Comparison of ENCODE assay signal across 1 cellular context in the genomic region with DNA sequence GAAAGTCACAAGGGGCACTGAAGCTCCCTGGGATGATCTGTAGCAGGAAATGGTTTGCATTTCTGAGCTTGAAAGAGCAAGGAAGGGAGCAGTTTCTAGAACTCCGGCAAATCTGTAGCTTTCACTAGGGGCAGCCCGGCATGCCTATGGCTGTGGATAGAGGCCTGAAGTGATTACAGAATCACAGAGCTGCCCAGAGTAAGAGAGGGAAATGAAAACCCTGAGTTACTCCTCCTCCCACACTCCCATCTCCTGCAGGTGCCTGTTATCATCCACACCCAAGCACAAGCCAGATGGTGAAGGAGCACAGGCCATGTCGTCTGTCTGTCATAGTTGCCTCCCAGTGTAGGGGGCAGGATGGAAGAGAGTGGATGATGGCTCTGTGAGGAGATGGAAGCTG.
TF ChIP-seq lines count a peak whose summit lies in the region.

No MANE protein-coding gene starts in this region.

TF ChIP-seq in SK-N-SH, 30 proteins besides CTCF, POLR2A, EP300 and RAD21:
- TF ChIP-seq, protein P1, sequence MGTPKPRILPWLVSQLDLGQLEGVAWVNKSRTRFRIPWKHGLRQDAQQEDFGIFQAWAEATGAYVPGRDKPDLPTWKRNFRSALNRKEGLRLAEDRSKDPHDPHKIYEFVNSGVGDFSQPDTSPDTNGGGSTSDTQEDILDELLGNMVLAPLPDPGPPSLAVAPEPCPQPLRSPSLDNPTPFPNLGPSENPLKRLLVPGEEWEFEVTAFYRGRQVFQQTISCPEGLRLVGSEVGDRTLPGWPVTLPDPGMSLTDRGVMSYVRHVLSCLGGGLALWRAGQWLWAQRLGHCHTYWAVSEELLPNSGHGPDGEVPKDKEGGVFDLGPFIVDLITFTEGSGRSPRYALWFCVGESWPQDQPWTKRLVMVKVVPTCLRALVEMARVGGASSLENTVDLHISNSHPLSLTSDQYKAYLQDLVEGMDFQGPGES (IDR thresholded peaks at IDR 0.05; ENCODE audit: low read depth, low read length): no peak
- no peak for TF ChIP-seq MXI1 (IDR thresholded peaks at IDR 0.05; ENCODE audit: low read depth, low read length)
- no peak for TF ChIP-seq YY1 (IDR thresholded peaks at IDR 0.05; ENCODE audit: low read depth)
- TF ChIP-seq FOSL2 (IDR thresholded peaks at IDR 0.05; ENCODE audit: borderline replicate concordance, low read depth): no peak
- no peak for TF ChIP-seq RXRA (IDR thresholded peaks at IDR 0.05; ENCODE audit: borderline replicate concordance, low read depth)
- TF ChIP-seq POLR2AphosphoS5 (IDR thresholded peaks at IDR 0.05; ENCODE audit: low read depth, low read length): no peak
